28 cellular contexts compared by ENCODE assay signal in genomic region chr12:109789649-109790048, GRCh38. TPM values are rescaled to one million over a fixed set of nuclear protein-coding genes. Genes with fewer than 3 reads are reported as not detected.
"Had no signal": no experiment of that assay in that cellular context is flagged by ENCODE, and none has a peak within 500 bp of the region (broad histone marks: within the 10 kb centered on the region; RNA-seq: fewer than 3 reads in every experiment).

No MANE protein-coding gene starts in this region.

- H3K4me1 Mint-ChIP-seq: natural killer cell; nephron; stimulated activated effector memory CD8-positive, alpha-beta T cell treated with anti-CD3 and anti-CD28 coated beads, Interleukin-12 subunit alpha, Interleukin-12 subunit beta, amount 100 ng/mL, for 72 hours; stimulated activated naive B cell treated with anti-CD40 and anti-IgM and Interleukin-4, amounts not matched to agents 10 μg/mL and 1 μg/mL and 100 μg/mL, for 72 hours had no signal

- H3K27ac ChIP-seq: neural progenitor cell, ovary, parathyroid adenoma, psoas muscle, right lobe of liver, sigmoid colon, stomach, thoracic aorta, thyroid gland, tibial nerve, upper lobe of right lung, uterus had no signal

- H3K27me3 Mint-ChIP-seq: progenitor cell of endocrine pancreas had no signal

- ATAC-seq: natural killer cell; psoas muscle; right cardiac atrium; right lobe of liver; stimulated activated effector memory CD8-positive, alpha-beta T cell treated with anti-CD3 and anti-CD28 coated beads, Interleukin-12 subunit alpha, Interleukin-12 subunit beta, amount 100 ng/mL, for 72 hours; stimulated activated naive B cell treated with anti-CD40 and anti-IgM and Interleukin-4, amounts not matched to agents 10 μg/mL and 1 μg/mL and 100 μg/mL, for 72 hours; upper lobe of right lung had no signal

- H3K27ac Mint-ChIP-seq: natural killer cell; nephron; neural progenitor cell; progenitor cell of endocrine pancreas; stimulated activated effector memory CD8-positive, alpha-beta T cell treated with anti-CD3 and anti-CD28 coated beads, Interleukin-12 subunit alpha, Interleukin-12 subunit beta, amount 100 ng/mL, for 72 hours; stimulated activated naive B cell treated with anti-CD40 and anti-IgM and Interleukin-4, amounts not matched to agents 10 μg/mL and 1 μg/mL and 100 μg/mL, for 72 hours; stimulated activated naive CD8-positive, alpha-beta T cell treated with anti-CD3 and anti-CD28 coated beads, Interleukin-15, Interleukin-2, amounts not matched to agents 100 ng/mL and 50 ng/mL, for 24 hours had no signal

- H3K36me3 ChIP-seq: neural progenitor cell, ovary, sigmoid colon, thoracic aorta, thyroid gland, upper lobe of right lung, uterus had no signal

- H3K36me3 Mint-ChIP-seq: natural killer cell; neural progenitor cell; stimulated activated effector memory CD8-positive, alpha-beta T cell treated with anti-CD3 and anti-CD28 coated beads, Interleukin-12 subunit alpha, Interleukin-12 subunit beta, amount 100 ng/mL, for 72 hours; stimulated activated naive B cell treated with anti-CD40 and anti-IgM and Interleukin-4, amounts not matched to agents 10 μg/mL and 1 μg/mL and 100 μg/mL, for 72 hours had no signal

- H3K9me3 ChIP-seq: ovary, psoas muscle, right lobe of liver, sigmoid colon, stomach, thoracic aorta, thyroid gland, tibial nerve, upper lobe of right lung, uterus had no signal

- DNase-seq: natural killer cell; occipital lobe; ovary; psoas muscle; right cardiac atrium; right lobe of liver; sigmoid colon; small intestine; stimulated activated CD4-positive, alpha-beta T cell treated with anti-CD3 and anti-CD28 coated beads, Interleukin-15, amount 100 ng/mL, for 24 hours; stimulated activated CD4-positive, alpha-beta T cell treated with anti-CD3 and anti-CD28 coated beads, Interleukin-2, amount 100 ng/mL, for 24 hours; stimulated activated CD4-positive, alpha-beta T cell treated with anti-CD3 and anti-CD28 coated beads, Interleukin-2, amount 100 ng/mL, for 48 hours; stimulated activated CD4-positive, alpha-beta T cell treated with anti-CD3 and anti-CD28 coated beads, Interleukin-4, amount 100 ng/mL, for 24 hours; stimulated activated naive B cell treated with anti-CD40 and anti-IgM and Interleukin-4, amounts not matched to agents 10 μg/mL and 1 μg/mL and 100 μg/mL, for 72 hours; stimulated activated naive CD4-positive, alpha-beta T cell treated with Interleukin-2 at 50 U/mL for 16 hours; stomach; thyroid gland; trophoblast cell; upper lobe of right lung; uterus had no signal

- H3K4me3 Mint-ChIP-seq: natural killer cell; nephron; neural progenitor cell; stimulated activated effector memory CD8-positive, alpha-beta T cell treated with anti-CD3 and anti-CD28 coated beads, Interleukin-12 subunit alpha, Interleukin-12 subunit beta, amount 100 ng/mL, for 72 hours; stimulated activated naive B cell treated with anti-CD40 and anti-IgM and Interleukin-4, amounts not matched to agents 10 μg/mL and 1 μg/mL and 100 μg/mL, for 72 hours; stimulated activated naive CD8-positive, alpha-beta T cell treated with anti-CD3 and anti-CD28 coated beads, Interleukin-15, Interleukin-2, amounts not matched to agents 100 ng/mL and 50 ng/mL, for 24 hours had no signal

- H2AFZ ChIP-seq: neural progenitor cell, parathyroid adenoma had no signal

- H3K4me3 ChIP-seq: neural progenitor cell, ovary, psoas muscle, right lobe of liver, sigmoid colon, stomach, thoracic aorta, thyroid gland, tibial nerve, upper lobe of right lung, uterus had no signal

- H3K27me3 ChIP-seq: neural progenitor cell, ovary, right lobe of liver, sigmoid colon, thyroid gland, tibial nerve, upper lobe of right lung, uterus had no signal

- H3K79me2 ChIP-seq: parathyroid adenoma had no signal

- H3K9me3 Mint-ChIP-seq: natural killer cell; nephron; stimulated activated effector memory CD8-positive, alpha-beta T cell treated with anti-CD3 and anti-CD28 coated beads, Interleukin-12 subunit alpha, Interleukin-12 subunit beta, amount 100 ng/mL, for 72 hours; stimulated activated naive B cell treated with anti-CD40 and anti-IgM and Interleukin-4, amounts not matched to agents 10 μg/mL and 1 μg/mL and 100 μg/mL, for 72 hours; stimulated activated naive CD8-positive, alpha-beta T cell treated with anti-CD3 and anti-CD28 coated beads, Interleukin-15, Interleukin-2, amounts not matched to agents 100 ng/mL and 50 ng/mL, for 24 hours had no signal

- H3K4me1 ChIP-seq: parathyroid adenoma, psoas muscle, right lobe of liver, sigmoid colon, stomach, thyroid gland, tibial nerve, upper lobe of right lung, uterus had no signal

- H3K4me2 ChIP-seq: neural progenitor cell had no signal

- FAIRE-seq: small intestine had no signal

- H3K9ac ChIP-seq: neural progenitor cell, parathyroid adenoma had no signal

RNA-seq across cellular contexts. Expression of gene TRPV4, which starts 43.5 kb away (rescaled TPM):
- total RNA-seq: natural killer cell, occipital lobe had no signal
- polyA plus RNA-seq: neural cell had no signal
